Comparison of ENCODE assay signal across 1 cellular context in the genomic region with DNA sequence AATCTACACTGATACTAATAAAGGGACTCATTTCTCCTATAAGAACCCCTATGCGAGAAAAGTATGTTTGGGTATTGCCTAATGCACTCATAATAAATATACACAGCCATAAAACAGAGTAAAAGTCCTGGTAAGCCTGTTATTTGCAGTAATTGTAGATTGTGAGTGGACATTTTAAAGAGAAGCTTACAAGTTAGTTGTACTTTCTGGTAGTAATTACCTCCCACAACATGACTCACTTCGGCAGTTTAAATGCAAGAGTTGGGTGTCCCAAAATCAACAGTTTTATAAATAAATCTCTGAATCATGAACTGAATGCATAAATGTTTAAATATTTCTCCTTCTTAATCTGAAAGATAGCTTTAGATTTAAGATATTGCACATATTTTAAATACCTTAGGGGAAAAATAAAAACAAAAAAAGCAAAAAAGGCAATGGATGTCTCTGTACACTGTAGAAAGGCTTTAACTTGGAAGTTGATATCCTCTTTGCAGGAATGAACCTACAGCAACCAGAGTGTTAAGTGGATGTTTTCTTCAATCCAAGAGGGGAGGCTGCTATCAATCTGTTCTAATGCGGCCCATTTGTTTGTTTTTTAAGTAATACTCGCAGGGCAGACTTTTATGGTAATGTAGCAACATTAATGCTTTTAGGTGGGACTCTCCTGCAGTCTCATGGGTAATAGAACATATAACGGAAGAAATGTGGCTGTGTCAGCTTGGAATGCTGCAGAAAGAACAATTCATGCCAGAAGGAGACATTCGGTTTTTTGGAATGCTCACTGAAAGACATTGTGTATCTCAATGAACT.
TF ChIP-seq lines count a peak whose summit lies in the region.

No MANE protein-coding gene starts in this region.

TF ChIP-seq in GM23338, 12 proteins besides CTCF, POLR2A, EP300 and RAD21 (continued from another document):
- TF ChIP-seq, protein P1, sequence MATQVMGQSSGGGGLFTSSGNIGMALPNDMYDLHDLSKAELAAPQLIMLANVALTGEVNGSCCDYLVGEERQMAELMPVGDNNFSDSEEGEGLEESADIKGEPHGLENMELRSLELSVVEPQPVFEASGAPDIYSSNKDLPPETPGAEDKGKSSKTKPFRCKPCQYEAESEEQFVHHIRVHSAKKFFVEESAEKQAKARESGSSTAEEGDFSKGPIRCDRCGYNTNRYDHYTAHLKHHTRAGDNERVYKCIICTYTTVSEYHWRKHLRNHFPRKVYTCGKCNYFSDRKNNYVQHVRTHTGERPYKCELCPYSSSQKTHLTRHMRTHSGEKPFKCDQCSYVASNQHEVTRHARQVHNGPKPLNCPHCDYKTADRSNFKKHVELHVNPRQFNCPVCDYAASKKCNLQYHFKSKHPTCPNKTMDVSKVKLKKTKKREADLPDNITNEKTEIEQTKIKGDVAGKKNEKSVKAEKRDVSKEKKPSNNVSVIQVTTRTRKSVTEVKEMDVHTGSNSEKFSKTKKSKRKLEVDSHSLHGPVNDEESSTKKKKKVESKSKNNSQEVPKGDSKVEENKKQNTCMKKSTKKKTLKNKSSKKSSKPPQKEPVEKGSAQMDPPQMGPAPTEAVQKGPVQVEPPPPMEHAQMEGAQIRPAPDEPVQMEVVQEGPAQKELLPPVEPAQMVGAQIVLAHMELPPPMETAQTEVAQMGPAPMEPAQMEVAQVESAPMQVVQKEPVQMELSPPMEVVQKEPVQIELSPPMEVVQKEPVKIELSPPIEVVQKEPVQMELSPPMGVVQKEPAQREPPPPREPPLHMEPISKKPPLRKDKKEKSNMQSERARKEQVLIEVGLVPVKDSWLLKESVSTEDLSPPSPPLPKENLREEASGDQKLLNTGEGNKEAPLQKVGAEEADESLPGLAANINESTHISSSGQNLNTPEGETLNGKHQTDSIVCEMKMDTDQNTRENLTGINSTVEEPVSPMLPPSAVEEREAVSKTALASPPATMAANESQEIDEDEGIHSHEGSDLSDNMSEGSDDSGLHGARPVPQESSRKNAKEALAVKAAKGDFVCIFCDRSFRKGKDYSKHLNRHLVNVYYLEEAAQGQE (IDR thresholded peaks at IDR 0.05; ENCODE audit: unreplicated experiment): no peak
- TF ChIP-seq NANOG (IDR thresholded peaks at IDR 0.05; ENCODE audit: borderline replicate concordance): no peak
- TF ChIP-seq, protein P2, sequence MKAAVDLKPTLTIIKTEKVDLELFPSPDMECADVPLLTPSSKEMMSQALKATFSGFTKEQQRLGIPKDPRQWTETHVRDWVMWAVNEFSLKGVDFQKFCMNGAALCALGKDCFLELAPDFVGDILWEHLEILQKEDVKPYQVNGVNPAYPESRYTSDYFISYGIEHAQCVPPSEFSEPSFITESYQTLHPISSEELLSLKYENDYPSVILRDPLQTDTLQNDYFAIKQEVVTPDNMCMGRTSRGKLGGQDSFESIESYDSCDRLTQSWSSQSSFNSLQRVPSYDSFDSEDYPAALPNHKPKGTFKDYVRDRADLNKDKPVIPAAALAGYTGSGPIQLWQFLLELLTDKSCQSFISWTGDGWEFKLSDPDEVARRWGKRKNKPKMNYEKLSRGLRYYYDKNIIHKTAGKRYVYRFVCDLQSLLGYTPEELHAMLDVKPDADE (IDR thresholded peaks at IDR 0.05): no peak
- no peak for TF ChIP-seq JUNB (IDR thresholded peaks at IDR 0.05; ENCODE audit: unreplicated experiment)
- no peak for TF ChIP-seq STAT1 (IDR thresholded peaks at IDR 0.05; ENCODE audit: unreplicated experiment)
- TF ChIP-seq, protein P3, sequence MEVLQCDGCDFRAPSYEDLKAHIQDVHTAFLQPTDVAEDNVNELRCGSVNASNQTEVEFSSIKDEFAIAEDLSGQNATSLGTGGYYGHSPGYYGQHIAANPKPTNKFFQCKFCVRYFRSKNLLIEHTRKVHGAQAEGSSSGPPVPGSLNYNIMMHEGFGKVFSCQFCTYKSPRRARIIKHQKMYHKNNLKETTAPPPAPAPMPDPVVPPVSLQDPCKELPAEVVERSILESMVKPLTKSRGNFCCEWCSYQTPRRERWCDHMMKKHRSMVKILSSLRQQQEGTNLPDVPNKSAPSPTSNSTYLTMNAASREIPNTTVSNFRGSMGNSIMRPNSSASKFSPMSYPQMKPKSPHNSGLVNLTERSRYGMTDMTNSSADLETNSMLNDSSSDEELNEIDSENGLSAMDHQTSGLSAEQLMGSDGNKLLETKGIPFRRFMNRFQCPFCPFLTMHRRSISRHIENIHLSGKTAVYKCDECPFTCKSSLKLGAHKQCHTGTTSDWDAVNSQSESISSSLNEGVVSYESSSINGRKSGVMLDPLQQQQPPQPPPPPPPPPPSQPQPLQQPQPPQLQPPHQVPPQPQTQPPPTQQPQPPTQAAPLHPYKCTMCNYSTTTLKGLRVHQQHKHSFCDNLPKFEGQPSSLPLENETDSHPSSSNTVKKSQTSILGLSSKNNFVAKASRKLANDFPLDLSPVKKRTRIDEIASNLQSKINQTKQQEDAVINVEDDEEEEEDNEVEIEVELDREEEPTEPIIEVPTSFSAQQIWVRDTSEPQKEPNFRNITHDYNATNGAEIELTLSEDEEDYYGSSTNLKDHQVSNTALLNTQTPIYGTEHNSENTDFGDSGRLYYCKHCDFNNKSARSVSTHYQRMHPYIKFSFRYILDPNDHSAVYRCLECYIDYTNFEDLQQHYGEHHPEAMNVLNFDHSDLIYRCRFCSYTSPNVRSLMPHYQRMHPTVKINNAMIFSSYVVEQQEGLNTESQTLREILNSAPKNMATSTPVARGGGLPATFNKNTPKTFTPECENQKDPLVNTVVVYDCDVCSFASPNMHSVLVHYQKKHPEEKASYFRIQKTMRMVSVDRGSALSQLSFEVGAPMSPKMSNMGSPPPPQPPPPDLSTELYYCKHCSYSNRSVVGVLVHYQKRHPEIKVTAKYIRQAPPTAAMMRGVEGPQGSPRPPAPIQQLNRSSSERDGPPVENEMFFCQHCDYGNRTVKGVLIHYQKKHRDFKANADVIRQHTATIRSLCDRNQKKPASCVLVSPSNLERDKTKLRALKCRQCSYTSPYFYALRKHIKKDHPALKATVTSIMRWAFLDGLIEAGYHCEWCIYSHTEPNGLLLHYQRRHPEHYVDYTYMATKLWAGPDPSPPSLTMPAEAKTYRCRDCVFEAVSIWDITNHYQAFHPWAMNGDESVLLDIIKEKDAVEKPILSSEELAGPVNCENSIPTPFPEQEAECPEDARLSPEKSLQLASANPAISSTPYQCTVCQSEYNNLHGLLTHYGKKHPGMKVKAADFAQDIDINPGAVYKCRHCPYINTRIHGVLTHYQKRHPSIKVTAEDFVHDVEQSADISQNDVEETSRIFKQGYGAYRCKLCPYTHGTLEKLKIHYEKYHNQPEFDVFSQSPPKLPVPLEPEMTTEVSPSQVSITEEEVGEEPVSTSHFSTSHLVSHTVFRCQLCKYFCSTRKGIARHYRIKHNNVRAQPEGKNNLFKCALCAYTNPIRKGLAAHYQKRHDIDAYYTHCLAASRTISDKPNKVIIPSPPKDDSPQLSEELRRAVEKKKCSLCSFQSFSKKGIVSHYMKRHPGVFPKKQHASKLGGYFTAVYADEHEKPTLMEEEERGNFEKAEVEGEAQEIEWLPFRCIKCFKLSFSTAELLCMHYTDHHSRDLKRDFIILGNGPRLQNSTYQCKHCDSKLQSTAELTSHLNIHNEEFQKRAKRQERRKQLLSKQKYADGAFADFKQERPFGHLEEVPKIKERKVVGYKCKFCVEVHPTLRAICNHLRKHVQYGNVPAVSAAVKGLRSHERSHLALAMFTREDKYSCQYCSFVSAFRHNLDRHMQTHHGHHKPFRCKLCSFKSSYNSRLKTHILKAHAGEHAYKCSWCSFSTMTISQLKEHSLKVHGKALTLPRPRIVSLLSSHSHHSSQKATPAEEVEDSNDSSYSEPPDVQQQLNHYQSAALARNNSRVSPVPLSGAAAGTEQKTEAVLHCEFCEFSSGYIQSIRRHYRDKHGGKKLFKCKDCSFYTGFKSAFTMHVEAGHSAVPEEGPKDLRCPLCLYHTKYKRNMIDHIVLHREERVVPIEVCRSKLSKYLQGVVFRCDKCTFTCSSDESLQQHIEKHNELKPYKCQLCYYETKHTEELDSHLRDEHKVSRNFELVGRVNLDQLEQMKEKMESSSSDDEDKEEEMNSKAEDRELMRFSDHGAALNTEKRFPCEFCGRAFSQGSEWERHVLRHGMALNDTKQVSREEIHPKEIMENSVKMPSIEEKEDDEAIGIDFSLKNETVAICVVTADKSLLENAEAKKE (CRISPR knock-in tag; IDR thresholded peaks at IDR 0.05): no peak
- TF ChIP-seq EZH2 (IDR thresholded peaks at IDR 0.05; ENCODE audit: low read depth, unreplicated experiment): no peak
- no peak for TF ChIP-seq ZNF331 (CRISPR knock-in tag; IDR thresholded peaks at IDR 0.05; ENCODE audit: low read depth)
